In genomic region chr2:236569593-236569973, GRCh38 we compare ENCODE assay signal across 8 cellular contexts. TPM values are rescaled to one million over a fixed set of nuclear protein-coding genes. Genes with fewer than 3 reads are reported as not detected.
DNase-seq lines count a peak whose midpoint lies in the region; ATAC-seq and TF ChIP-seq lines count a peak whose summit lies in the region.

TSS of gene ACKR3 (plus strand) at chr2:236569825. CDS start at chr2:236580466, 10,641 bp downstream.

- H3K9me3 ChIP-seq in BE2C = no peaks in the 10 kb centered on the region

- H3K27me3 ChIP-seq in BE2C = peaks cover 85% of the 10 kb centered on the region

- peak; percentile 24; the same call in 1 of the 2 replicates for TF ChIP-seq CTCF in BE2C (IDR thresholded peaks at IDR 0.05; ENCODE audit: low read depth, low read length)

- POLR2A ChIA-PET in naive thymus-derived CD8-positive, alpha-beta T cell (lab: Charles Lee) = interaction anchor here (0.5 to 5.5 kb wide), 7 partner anchors 21 to 859 kb away, joined by 3 to 48 read pairs (median 3); partner anchors contain the start of gene COPS8

- peaks cover 0 to 20% (median 3%) of the 10 kb centered on the region in 3 donors for H3K36me3 Mint-ChIP-seq in naive thymus-derived CD8-positive, alpha-beta T cell

- peak within 1 kb of the TSS; percentile 6 to 84 (median 62) for H3K27ac Mint-ChIP-seq in naive thymus-derived CD8-positive, alpha-beta T cell

- H3K36me3 ChIP-seq in BE2C = no peaks in the 10 kb centered on the region

- TF ChIP-seq POLR2A in GM19193 (IDR thresholded peaks at IDR 0.05; ENCODE audit: extremely low read depth, insufficient read depth, insufficient read length) = peak; percentile 44

- H3K4me3 ChIP-seq in BE2C (ENCODE audit: low read depth, low read length) = no peak within 1 kb of the TSS

- peak; percentile 78 for ATAC-seq in HG03354 (IDR thresholded peaks at IDR 0.05; ENCODE audit: poor library complexity, severe bottlenecking, unreplicated experiment)
- ATAC-seq in naive thymus-derived CD8-positive, alpha-beta T cell = peak; percentile 95 to 96

- no peaks in the 10 kb centered on the region for H3K4me1 ChIP-seq in BE2C

- peak within 1 kb of the TSS; percentile 70 to 90 (median 87) for H3K4me3 Mint-ChIP-seq in naive thymus-derived CD8-positive, alpha-beta T cell

- DNase-seq in BE2C (no peak), NOMO-1 treated with DMSO at 0.1 percent for 48 hours (lab: John Stamatoyannopoulos, UW; ENCODE audit: unreplicated experiment) (peak; percentile 78), fibroblast of gingiva (ENCODE audit: low read depth) (peak; percentile 42)
- DNase-seq in activated T-cell treated with anti-CD3 and anti-CD28 coated beads, Interleukin-2, amount 50 U/mL, for 1 hour = peak; percentile 61
- DNase-seq in naive thymus-derived CD8-positive, alpha-beta T cell = peak; percentile 54 to 91 (median 78)
- DNase-seq in stimulated activated naive CD4-positive, alpha-beta T cell treated with Interleukin-2 at 50 U/mL for 16 hours (lab: John Stamatoyannopoulos, UW) = peak; percentile 52

- H3K4me1 Mint-ChIP-seq in naive thymus-derived CD8-positive, alpha-beta T cell = peaks cover 18 to 42% (median 32%) of the 10 kb centered on the region in 4 donors

- H3K9me3 Mint-ChIP-seq in naive thymus-derived CD8-positive, alpha-beta T cell = no peaks in the 10 kb centered on the region

- H3K27me3 Mint-ChIP-seq in naive thymus-derived CD8-positive, alpha-beta T cell = no peaks in the 10 kb centered on the region

RNA-seq across cellular contexts. Expression of gene ACKR3, which starts in this region (rescaled TPM):
- polyA plus RNA-seq in BE2C (2012; ENCODE audit: insufficient read depth, insufficient read length, low read depth) = 0.20 TPM
- 1 to 10 TPM; 5.0 to 6.1 TPM for total RNA-seq in naive thymus-derived CD8-positive, alpha-beta T cell
- polyA plus RNA-seq in naive thymus-derived CD8-positive, alpha-beta T cell = 1 to 10 TPM; 2.4 to 5.6 (median 4.2) TPM
